Comparison of ENCODE assay signal across 35 cellular contexts in genomic region chr9:18585996-18586395, GRCh38.
"Had no signal": no experiment of that assay in that cellular context is flagged by ENCODE, and none has a peak within 500 bp of the region (broad histone marks: within the 10 kb centered on the region; RNA-seq: fewer than 3 reads in every experiment).

No MANE protein-coding gene starts in this region.

- H3K9me3 Mint-ChIP-seq: activated T-helper 17 cell treated with anti-CD3 and anti-CD28 coated beads, Interleukin-2, amount 50 U/mL, for 72 hours had no signal

- H3K4me3 ChIP-seq: adrenal gland, breast epithelium had no signal

- H3K36me3 Mint-ChIP-seq: activated CD4-positive, alpha-beta memory T cell treated with anti-CD3 and anti-CD28 coated beads for 36 hours; activated naive CD8-positive, alpha-beta T cell treated with anti-CD3 and anti-CD28 coated beads for 36 hours had no signal

- H3K4me3 Mint-ChIP-seq: activated B cell treated with CpG ODN at 0.5 μM for 24 hours; activated CD4-positive, alpha-beta memory T cell treated with anti-CD3 and anti-CD28 coated beads for 36 hours; activated CD4-positive, alpha-beta T cell treated with anti-CD3 and anti-CD28 coated beads, Interleukin-2, amount 10 ng/mL, durations not matched to agents 24 days and 14 days; activated CD8-positive, alpha-beta T cell treated with anti-CD3 and anti-CD28 coated beads for 36 hours; activated naive CD4-positive, alpha-beta T cell treated with anti-CD3 and anti-CD28 coated beads for 36 hours; activated naive CD8-positive, alpha-beta T cell treated with anti-CD3 and anti-CD28 coated beads for 36 hours; activated T-cell treated with anti-CD3 and anti-CD28 coated beads, Interleukin-2, amount 50 U/mL, for 4 hours; activated T-cell treated with anti-CD3 and anti-CD28 coated beads, Interleukin-2, amount 50 U/mL, for 72 hours; activated T-helper 1 cell treated with anti-CD3 and anti-CD28 coated beads, Interleukin-12 subunit alpha, Interleukin-12 subunit beta, Interleukin-2, Interleukin-4 antibody, amounts not matched to agents 30 ng/mL and 10 ng/mL and 1 ng/mL, durations not matched to agents 14 hours and 24 hours and 36 hours; activated T-helper 17 cell treated with anti-CD3 and anti-CD28 coated beads, Interleukin-2, amount 50 U/mL, for 72 hours; T-helper 1 cell treated with Interleukin-12 subunit alpha and Interleukin-12 subunit beta and Interleukin-4 antibody, amounts not matched to agents 30 μg/mL and 1 μg/mL, for 36 hours; T-helper 2 cell treated with Interferon-gamma antibody and Interleukin-4, amounts not matched to agents 5 μg/mL and 100 μg/mL, for 36 hours had no signal

- H3K27ac ChIP-seq: adrenal gland, brain microvascular endothelial cell, breast epithelium, VCaP had no signal

- H3K36me3 ChIP-seq: adrenal gland, brain microvascular endothelial cell, breast epithelium had no signal

- H3K27me3 Mint-ChIP-seq: activated B cell treated with CpG ODN at 0.5 μM for 24 hours; activated CD4-positive, alpha-beta memory T cell treated with anti-CD3 and anti-CD28 coated beads for 36 hours; activated CD4-positive, alpha-beta T cell treated with anti-CD3 and anti-CD28 coated beads, Interleukin-2, amount 10 ng/mL, durations not matched to agents 24 days and 14 days; activated CD8-positive, alpha-beta T cell treated with anti-CD3 and anti-CD28 coated beads for 36 hours; activated naive CD8-positive, alpha-beta T cell treated with anti-CD3 and anti-CD28 coated beads for 36 hours; activated T-helper 17 cell treated with anti-CD3 and anti-CD28 coated beads, Interleukin-2, amount 50 U/mL, for 72 hours had no signal

- ATAC-seq: activated CD8-positive, alpha-beta T cell treated with anti-CD3 and anti-CD28 coated beads for 36 hours; activated naive CD4-positive, alpha-beta T cell treated with anti-CD3 and anti-CD28 coated beads, Interleukin-2, amount 50 U/mL, for 72 hours; activated T-cell treated with anti-CD3 and anti-CD28 coated beads, Interleukin-2, amount 50 U/mL, for 4 hours; activated T-cell treated with anti-CD3 and anti-CD28 coated beads, Interleukin-2, amount 50 U/mL, for 72 hours; activated T-helper 17 cell treated with anti-CD3 and anti-CD28 coated beads, Interleukin-2, amount 50 U/mL, for 72 hours had no signal

- H3K4me1 ChIP-seq: adrenal gland, breast epithelium had no signal

- DNase-seq: activated B cell treated with CpG ODN at 0.5 μM for 24 hours; activated CD4-positive, alpha-beta memory T cell treated with anti-CD3 and anti-CD28 coated beads for 36 hours; activated CD4-positive, alpha-beta T cell treated with anti-CD3 and anti-CD28 coated beads for 4 hours; activated CD4-positive, alpha-beta T cell treated with anti-CD3 and anti-CD28 coated beads, Interleukin-2, amount 10 ng/mL, durations not matched to agents 24 days and 14 days; activated CD4-positive, alpha-beta T cell treated with anti-CD3 and anti-CD28 coated beads, Interleukin-2, amount 50 U/mL, for 1 hour; activated CD4-positive, alpha-beta T cell treated with anti-CD3 and anti-CD28 coated beads, Interleukin-2, amount 50 U/mL, for 4 hours; activated CD4-positive, CD25-positive, alpha-beta regulatory T cell treated with anti-CD3 and anti-CD28 coated beads, Interleukin-2, amount 50 U/mL, for 72 hours; activated CD8-positive, alpha-beta memory T cell treated with anti-CD3 and anti-CD28 coated beads, Interleukin-2, amount 50 U/mL, for 4 hours; activated CD8-positive, alpha-beta T cell treated with anti-CD3 and anti-CD28 coated beads for 36 hours; activated effector memory CD4-positive, alpha-beta T cell treated with anti-CD3 and anti-CD28 coated beads, Interleukin-2, amount 50 U/mL, for 16 hours; activated gamma-delta T cell treated with Interleukin-2 at 50 U/mL for 16 hours; activated naive CD4-positive, alpha-beta T cell; activated naive CD4-positive, alpha-beta T cell treated with anti-CD3 and anti-CD28 coated beads for 36 hours; activated naive CD4-positive, alpha-beta T cell treated with anti-CD3 and anti-CD28 coated beads, Interleukin-2, amount 50 U/mL, for 16 hours; activated naive CD8-positive, alpha-beta T cell treated with anti-CD3 and anti-CD28 coated beads for 36 hours; activated T-cell treated with anti-CD3 and anti-CD28 coated beads for 4 hours; activated T-cell treated with anti-CD3 and anti-CD28 coated beads, Interleukin-2, amount 50 U/mL, for 1 hour; activated T-cell treated with anti-CD3 and anti-CD28 coated beads, Interleukin-2, amount 50 U/mL, for 4 hours; activated T-cell treated with anti-CD3 and anti-CD28 coated beads, Interleukin-2, amount 50 U/mL, for 72 hours; adrenal gland; amniotic stem cell; aorta; brain microvascular endothelial cell; central memory CD4-positive, alpha-beta T cell; T-helper 1 cell; T-helper 2 cell; T-helper 9 cell had no signal

- H3K27me3 ChIP-seq: adrenal gland, brain microvascular endothelial cell, breast epithelium had no signal

- H3K27ac Mint-ChIP-seq: activated B cell treated with CpG ODN at 0.5 μM for 24 hours; activated CD4-positive, alpha-beta memory T cell treated with anti-CD3 and anti-CD28 coated beads for 36 hours; activated CD4-positive, alpha-beta T cell treated with anti-CD3 and anti-CD28 coated beads, Interleukin-2, amount 10 ng/mL, durations not matched to agents 24 days and 14 days; activated CD8-positive, alpha-beta T cell treated with anti-CD3 and anti-CD28 coated beads for 36 hours; activated naive CD4-positive, alpha-beta T cell treated with anti-CD3 and anti-CD28 coated beads for 36 hours; activated naive CD4-positive, alpha-beta T cell treated with anti-CD3 and anti-CD28 coated beads, Interleukin-2, amount 50 U/mL, for 72 hours; activated naive CD8-positive, alpha-beta T cell treated with anti-CD3 and anti-CD28 coated beads for 36 hours; activated T-cell treated with anti-CD3 and anti-CD28 coated beads, Interleukin-2, amount 50 U/mL, for 72 hours; activated T-helper 1 cell treated with anti-CD3 and anti-CD28 coated beads, Interleukin-12 subunit alpha, Interleukin-12 subunit beta, Interleukin-2, Interleukin-4 antibody, amounts not matched to agents 30 ng/mL and 10 ng/mL and 1 ng/mL, durations not matched to agents 14 hours and 24 hours and 36 hours; activated T-helper 17 cell treated with anti-CD3 and anti-CD28 coated beads, Interleukin-2, amount 50 U/mL, for 72 hours; T-helper 1 cell treated with Interleukin-12 subunit alpha and Interleukin-12 subunit beta and Interleukin-4 antibody, amounts not matched to agents 30 μg/mL and 1 μg/mL, for 36 hours; T-helper 2 cell treated with Interferon-gamma antibody and Interleukin-4, amounts not matched to agents 5 μg/mL and 100 μg/mL, for 36 hours had no signal

- H3K4me1 Mint-ChIP-seq: activated B cell treated with CpG ODN at 0.5 μM for 24 hours; activated CD4-positive, alpha-beta T cell treated with anti-CD3 and anti-CD28 coated beads, Interleukin-2, amount 10 ng/mL, durations not matched to agents 24 days and 14 days; activated naive CD8-positive, alpha-beta T cell treated with anti-CD3 and anti-CD28 coated beads for 36 hours; activated T-helper 17 cell treated with anti-CD3 and anti-CD28 coated beads, Interleukin-2, amount 50 U/mL, for 72 hours had no signal

- FAIRE-seq: TTC549 had no signal
